In genomic region chr3:115087512-115087911, GRCh38 we compare ENCODE assay signal across 17 cellular contexts. TPM values are rescaled to one million over a fixed set of nuclear protein-coding genes. Genes with fewer than 3 reads are reported as not detected.
DNase-seq lines count a peak whose midpoint lies in the region; ATAC-seq and TF ChIP-seq lines count a peak whose summit lies in the region.
"Had no signal": no experiment of that assay in that cellular context is flagged by ENCODE, and none has a peak within 500 bp of the region (broad histone marks: within the 10 kb centered on the region; RNA-seq: fewer than 3 reads in every experiment).

No MANE protein-coding gene starts in this region.

- H3K4me3 ChIP-seq in mucosa of descending colon, result no peak overlapping the region
- H3K4me3 ChIP-seq: A549, GM23248 had no signal

- no peaks in the 10 kb centered on the region for H3K36me3 ChIP-seq in mucosa of descending colon (ENCODE audit: low read depth)

- ATAC-seq in mucosa of descending colon (peak; percentile 56), GM21737 (IDR thresholded peaks at IDR 0.05; ENCODE audit: unreplicated experiment) (no peak)
- ATAC-seq: A549, HCT116 had no signal

- peak; percentile 16 for DNase-seq in DMS 273 (lab: John Stamatoyannopoulos, UW; ENCODE audit: unreplicated experiment)
- no peak for DNase-seq in DMS 273 treated with DMSO at 0.1 percent for 48 hours (lab: John Stamatoyannopoulos, UW)
- DNase-seq in inferior parietal cortex (ENCODE audit: extremely low spot score), result peak; percentile 28
- no peak for DNase-seq in mucosa of descending colon
- DNase-seq in activated CD8-positive, alpha-beta memory T cell treated with anti-CD3 and anti-CD28 coated beads, Interleukin-2, amount 50 U/mL, for 4 hours, result no peak
- no peak for DNase-seq in activated naive CD4-positive, alpha-beta T cell (lab: John Stamatoyannopoulos, UW)
- DNase-seq: AML-193; Caco-2; CD4-positive, alpha-beta T cell; DMS79 treated with DMSO at 0.1 percent for 48 hours; GF-D8; GM23248; H7; HFFc6 had no signal

- intact Hi-C loops in mucosa of descending colon (cut with DNase I, micrococcal nuclease), result no loop called here

- no peak for TF ChIP-seq CTCF in mucosa of descending colon (IDR thresholded peaks at IDR 0.05)

- H3K4me1 ChIP-seq in mucosa of descending colon (ENCODE audit: low read depth), result no peaks in the 10 kb centered on the region
- H3K4me1 ChIP-seq: A549, Caco-2 had no signal

- H3K9me3 ChIP-seq in mucosa of descending colon, result no peaks in the 10 kb centered on the region
- H3K9me3 ChIP-seq: A549, Caco-2 had no signal

RNA-seq across cellular contexts. Expression of gene ZBTB20, which starts 59.6 kb away (rescaled TPM):
- 10 to 100 TPM; 30.6 to 85.6 (median 37.3) TPM for total RNA-seq in mucosa of descending colon

Comparison
In these comparisons a context has a peak if more than half of its experiments do, and no peak if none do; other contexts are left out.
1. DNase-seq: peak in DMS 273 (single experiment) and inferior parietal cortex (single experiment); none in DMS 273 treated with DMSO at 0.1 percent for 48 hours (single experiment), mucosa of descending colon (0 of 3), activated CD8-positive, alpha-beta memory T cell treated with anti-CD3 and anti-CD28 coated beads, Interleukin-2, amount 50 U/mL, for 4 hours (single experiment) and activated naive CD4-positive, alpha-beta T cell (0 of 4).